Comparison of ENCODE assay signal across 1 cellular context in the genomic region with DNA sequence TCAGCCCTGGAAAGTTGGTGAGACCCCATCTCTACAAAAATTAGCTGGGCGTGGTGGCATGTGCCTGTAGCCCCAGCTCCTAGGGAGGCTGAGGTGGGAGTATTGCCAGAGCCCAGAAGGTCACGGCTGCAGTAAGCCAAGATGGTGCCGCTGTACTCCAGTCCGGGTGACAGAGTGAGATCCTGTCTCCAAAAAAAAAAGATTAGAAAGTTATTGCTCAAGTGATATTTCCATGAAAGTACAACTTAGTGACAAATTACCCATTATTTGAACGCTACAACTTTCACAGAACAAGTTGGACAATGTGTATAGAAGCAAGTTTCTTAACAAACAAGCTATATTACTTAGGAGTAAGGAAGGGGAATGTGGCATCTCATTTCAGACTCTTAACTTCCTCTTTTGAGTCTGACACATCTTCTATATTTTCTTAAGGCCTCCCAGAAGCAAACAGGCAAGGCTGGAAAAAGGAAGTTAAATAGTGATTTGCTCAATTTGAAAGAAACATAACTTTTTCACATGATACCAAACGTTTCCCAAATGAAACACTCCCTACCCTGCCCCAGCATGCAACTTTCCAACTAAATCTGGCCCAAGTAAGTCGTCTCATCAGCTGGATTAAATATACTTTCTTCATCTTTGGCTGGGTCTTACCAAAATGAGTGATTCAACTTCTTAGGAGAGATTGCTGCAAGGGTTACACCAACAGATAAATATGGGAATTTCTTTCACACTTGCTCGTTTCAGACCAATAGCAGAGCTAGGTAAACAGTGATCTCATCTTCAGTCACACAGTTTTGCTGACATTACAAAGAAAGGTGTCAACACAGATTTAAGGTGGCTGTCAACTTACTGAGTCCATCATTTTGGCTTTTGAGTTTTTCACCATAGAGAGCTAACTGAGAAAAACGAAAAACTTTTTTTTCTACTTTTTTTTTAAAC.
TF ChIP-seq lines count a peak whose summit lies in the region.

No MANE protein-coding gene starts in this region.

TF ChIP-seq in HEK293, 187 proteins besides CTCF, POLR2A, EP300 and RAD21 (continued from another document and continues in another):
- TF ChIP-seq ZNF121 (tag by site-specific recombination; IDR thresholded peaks at IDR 0.05) (no peak), ZNF555 (tag by site-specific recombination; conservative IDR thresholded peaks at IDR 0.05) (no peak), ZNF311 (tag by site-specific recombination; IDR thresholded peaks at IDR 0.05; ENCODE audit: borderline replicate concordance) (no peak), ZNF274 (IDR thresholded peaks at IDR 0.05; ENCODE audit: low read length) (no peak), ZNF274 (tag by site-specific recombination; IDR thresholded peaks at IDR 0.05; ENCODE audit: borderline replicate concordance) (no peak), KLF7 (tag by site-specific recombination; IDR thresholded peaks at IDR 0.05; ENCODE audit: borderline replicate concordance) (no peak), ZNF791 (tag by site-specific recombination; IDR thresholded peaks at IDR 0.05) (no peak), ZNF544 (tag by site-specific recombination; IDR thresholded peaks at IDR 0.05) (no peak), SP7 (tag by site-specific recombination; IDR thresholded peaks at IDR 0.05) (peak; percentile 55; the same call in 1 of the 2 replicates), KLF9 (tag by site-specific recombination; IDR thresholded peaks at IDR 0.05; ENCODE audit: low read depth) (no peak), WT1 (tag by site-specific recombination; IDR thresholded peaks at IDR 0.05) (no peak), ZNF610 (tag by site-specific recombination; IDR thresholded peaks at IDR 0.05; ENCODE audit: borderline replicate concordance) (no peak), ZNF664 (tag by site-specific recombination; IDR thresholded peaks at IDR 0.05) (no peak), ZNF529 (tag by site-specific recombination; IDR thresholded peaks at IDR 0.05; ENCODE audit: insufficient replicate concordance) (no peak), ZNF335 (tag by site-specific recombination; conservative IDR thresholded peaks at IDR 0.05) (peak; percentile 52), ZNF157 (tag by site-specific recombination; IDR thresholded peaks at IDR 0.05) (no peak), ZNF433 (tag by site-specific recombination; IDR thresholded peaks at IDR 0.05; ENCODE audit: low read depth) (no peak), GLI4 (tag by site-specific recombination; IDR thresholded peaks at IDR 0.05) (no peak), IKZF3 (tag by site-specific recombination; IDR thresholded peaks at IDR 0.05) (0 out of 2 replicates have a peak, but pooled peaks have one; percentile 31), YY2 (tag by site-specific recombination; IDR thresholded peaks at IDR 0.05) (no peak), ZNF366 (tag by site-specific recombination; conservative IDR thresholded peaks at IDR 0.05) (peak; percentile 52), ZNF670 (tag by site-specific recombination; IDR thresholded peaks at IDR 0.05; ENCODE audit: low read depth) (no peak)
- TF ChIP-seq, protein P1, sequence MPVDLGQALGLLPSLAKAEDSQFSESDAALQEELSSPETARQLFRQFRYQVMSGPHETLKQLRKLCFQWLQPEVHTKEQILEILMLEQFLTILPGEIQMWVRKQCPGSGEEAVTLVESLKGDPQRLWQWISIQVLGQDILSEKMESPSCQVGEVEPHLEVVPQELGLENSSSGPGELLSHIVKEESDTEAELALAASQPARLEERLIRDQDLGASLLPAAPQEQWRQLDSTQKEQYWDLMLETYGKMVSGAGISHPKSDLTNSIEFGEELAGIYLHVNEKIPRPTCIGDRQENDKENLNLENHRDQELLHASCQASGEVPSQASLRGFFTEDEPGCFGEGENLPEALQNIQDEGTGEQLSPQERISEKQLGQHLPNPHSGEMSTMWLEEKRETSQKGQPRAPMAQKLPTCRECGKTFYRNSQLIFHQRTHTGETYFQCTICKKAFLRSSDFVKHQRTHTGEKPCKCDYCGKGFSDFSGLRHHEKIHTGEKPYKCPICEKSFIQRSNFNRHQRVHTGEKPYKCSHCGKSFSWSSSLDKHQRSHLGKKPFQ (tag by site-specific recombination; IDR thresholded peaks at IDR 0.05): no peak
- TF ChIP-seq, protein P2, sequence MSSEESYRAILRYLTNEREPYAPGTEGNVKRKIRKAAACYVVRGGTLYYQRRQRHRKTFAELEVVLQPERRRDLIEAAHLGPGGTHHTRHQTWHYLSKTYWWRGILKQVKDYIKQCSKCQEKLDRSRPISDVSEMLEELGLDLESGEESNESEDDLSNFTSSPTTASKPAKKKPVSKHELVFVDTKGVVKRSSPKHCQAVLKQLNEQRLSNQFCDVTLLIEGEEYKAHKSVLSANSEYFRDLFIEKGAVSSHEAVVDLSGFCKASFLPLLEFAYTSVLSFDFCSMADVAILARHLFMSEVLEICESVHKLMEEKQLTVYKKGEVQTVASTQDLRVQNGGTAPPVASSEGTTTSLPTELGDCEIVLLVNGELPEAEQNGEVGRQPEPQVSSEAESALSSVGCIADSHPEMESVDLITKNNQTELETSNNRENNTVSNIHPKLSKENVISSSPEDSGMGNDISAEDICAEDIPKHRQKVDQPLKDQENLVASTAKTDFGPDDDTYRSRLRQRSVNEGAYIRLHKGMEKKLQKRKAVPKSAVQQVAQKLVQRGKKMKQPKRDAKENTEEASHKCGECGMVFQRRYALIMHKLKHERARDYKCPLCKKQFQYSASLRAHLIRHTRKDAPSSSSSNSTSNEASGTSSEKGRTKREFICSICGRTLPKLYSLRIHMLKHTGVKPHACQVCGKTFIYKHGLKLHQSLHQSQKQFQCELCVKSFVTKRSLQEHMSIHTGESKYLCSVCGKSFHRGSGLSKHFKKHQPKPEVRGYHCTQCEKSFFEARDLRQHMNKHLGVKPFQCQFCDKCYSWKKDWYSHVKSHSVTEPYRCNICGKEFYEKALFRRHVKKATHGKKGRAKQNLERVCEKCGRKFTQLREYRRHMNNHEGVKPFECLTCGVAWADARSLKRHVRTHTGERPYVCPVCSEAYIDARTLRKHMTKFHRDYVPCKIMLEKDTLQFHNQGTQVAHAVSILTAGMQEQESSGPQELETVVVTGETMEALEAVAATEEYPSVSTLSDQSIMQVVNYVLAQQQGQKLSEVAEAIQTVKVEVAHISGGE (tag by site-specific recombination; conservative IDR thresholded peaks at IDR 0.05; ENCODE audit: low read depth): no peak
- TF ChIP-seq, protein P3, sequence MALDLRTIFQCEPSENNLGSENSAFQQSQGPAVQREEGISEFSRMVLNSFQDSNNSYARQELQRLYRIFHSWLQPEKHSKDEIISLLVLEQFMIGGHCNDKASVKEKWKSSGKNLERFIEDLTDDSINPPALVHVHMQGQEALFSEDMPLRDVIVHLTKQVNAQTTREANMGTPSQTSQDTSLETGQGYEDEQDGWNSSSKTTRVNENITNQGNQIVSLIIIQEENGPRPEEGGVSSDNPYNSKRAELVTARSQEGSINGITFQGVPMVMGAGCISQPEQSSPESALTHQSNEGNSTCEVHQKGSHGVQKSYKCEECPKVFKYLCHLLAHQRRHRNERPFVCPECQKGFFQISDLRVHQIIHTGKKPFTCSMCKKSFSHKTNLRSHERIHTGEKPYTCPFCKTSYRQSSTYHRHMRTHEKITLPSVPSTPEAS (tag by site-specific recombination; IDR thresholded peaks at IDR 0.05): no peak
- TF ChIP-seq, protein P4, sequence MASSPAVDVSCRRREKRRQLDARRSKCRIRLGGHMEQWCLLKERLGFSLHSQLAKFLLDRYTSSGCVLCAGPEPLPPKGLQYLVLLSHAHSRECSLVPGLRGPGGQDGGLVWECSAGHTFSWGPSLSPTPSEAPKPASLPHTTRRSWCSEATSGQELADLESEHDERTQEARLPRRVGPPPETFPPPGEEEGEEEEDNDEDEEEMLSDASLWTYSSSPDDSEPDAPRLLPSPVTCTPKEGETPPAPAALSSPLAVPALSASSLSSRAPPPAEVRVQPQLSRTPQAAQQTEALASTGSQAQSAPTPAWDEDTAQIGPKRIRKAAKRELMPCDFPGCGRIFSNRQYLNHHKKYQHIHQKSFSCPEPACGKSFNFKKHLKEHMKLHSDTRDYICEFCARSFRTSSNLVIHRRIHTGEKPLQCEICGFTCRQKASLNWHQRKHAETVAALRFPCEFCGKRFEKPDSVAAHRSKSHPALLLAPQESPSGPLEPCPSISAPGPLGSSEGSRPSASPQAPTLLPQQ (tag by site-specific recombination; IDR thresholded peaks at IDR 0.05): no peak
- TF ChIP-seq, protein P5, sequence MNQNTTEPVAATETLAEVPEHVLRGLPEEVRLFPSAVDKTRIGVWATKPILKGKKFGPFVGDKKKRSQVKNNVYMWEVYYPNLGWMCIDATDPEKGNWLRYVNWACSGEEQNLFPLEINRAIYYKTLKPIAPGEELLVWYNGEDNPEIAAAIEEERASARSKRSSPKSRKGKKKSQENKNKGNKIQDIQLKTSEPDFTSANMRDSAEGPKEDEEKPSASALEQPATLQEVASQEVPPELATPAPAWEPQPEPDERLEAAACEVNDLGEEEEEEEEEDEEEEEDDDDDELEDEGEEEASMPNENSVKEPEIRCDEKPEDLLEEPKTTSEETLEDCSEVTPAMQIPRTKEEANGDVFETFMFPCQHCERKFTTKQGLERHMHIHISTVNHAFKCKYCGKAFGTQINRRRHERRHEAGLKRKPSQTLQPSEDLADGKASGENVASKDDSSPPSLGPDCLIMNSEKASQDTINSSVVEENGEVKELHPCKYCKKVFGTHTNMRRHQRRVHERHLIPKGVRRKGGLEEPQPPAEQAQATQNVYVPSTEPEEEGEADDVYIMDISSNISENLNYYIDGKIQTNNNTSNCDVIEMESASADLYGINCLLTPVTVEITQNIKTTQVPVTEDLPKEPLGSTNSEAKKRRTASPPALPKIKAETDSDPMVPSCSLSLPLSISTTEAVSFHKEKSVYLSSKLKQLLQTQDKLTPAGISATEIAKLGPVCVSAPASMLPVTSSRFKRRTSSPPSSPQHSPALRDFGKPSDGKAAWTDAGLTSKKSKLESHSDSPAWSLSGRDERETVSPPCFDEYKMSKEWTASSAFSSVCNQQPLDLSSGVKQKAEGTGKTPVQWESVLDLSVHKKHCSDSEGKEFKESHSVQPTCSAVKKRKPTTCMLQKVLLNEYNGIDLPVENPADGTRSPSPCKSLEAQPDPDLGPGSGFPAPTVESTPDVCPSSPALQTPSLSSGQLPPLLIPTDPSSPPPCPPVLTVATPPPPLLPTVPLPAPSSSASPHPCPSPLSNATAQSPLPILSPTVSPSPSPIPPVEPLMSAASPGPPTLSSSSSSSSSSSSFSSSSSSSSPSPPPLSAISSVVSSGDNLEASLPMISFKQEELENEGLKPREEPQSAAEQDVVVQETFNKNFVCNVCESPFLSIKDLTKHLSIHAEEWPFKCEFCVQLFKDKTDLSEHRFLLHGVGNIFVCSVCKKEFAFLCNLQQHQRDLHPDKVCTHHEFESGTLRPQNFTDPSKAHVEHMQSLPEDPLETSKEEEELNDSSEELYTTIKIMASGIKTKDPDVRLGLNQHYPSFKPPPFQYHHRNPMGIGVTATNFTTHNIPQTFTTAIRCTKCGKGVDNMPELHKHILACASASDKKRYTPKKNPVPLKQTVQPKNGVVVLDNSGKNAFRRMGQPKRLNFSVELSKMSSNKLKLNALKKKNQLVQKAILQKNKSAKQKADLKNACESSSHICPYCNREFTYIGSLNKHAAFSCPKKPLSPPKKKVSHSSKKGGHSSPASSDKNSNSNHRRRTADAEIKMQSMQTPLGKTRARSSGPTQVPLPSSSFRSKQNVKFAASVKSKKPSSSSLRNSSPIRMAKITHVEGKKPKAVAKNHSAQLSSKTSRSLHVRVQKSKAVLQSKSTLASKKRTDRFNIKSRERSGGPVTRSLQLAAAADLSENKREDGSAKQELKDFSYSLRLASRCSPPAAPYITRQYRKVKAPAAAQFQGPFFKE (tag by site-specific recombination; IDR thresholded peaks at IDR 0.05; ENCODE audit: borderline replicate concordance): no peak
- TF ChIP-seq, protein P6, sequence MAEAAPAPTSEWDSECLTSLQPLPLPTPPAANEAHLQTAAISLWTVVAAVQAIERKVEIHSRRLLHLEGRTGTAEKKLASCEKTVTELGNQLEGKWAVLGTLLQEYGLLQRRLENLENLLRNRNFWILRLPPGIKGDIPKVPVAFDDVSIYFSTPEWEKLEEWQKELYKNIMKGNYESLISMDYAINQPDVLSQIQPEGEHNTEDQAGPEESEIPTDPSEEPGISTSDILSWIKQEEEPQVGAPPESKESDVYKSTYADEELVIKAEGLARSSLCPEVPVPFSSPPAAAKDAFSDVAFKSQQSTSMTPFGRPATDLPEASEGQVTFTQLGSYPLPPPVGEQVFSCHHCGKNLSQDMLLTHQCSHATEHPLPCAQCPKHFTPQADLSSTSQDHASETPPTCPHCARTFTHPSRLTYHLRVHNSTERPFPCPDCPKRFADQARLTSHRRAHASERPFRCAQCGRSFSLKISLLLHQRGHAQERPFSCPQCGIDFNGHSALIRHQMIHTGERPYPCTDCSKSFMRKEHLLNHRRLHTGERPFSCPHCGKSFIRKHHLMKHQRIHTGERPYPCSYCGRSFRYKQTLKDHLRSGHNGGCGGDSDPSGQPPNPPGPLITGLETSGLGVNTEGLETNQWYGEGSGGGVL (tag by site-specific recombination; IDR thresholded peaks at IDR 0.05): no peak
- TF ChIP-seq, protein P7, sequence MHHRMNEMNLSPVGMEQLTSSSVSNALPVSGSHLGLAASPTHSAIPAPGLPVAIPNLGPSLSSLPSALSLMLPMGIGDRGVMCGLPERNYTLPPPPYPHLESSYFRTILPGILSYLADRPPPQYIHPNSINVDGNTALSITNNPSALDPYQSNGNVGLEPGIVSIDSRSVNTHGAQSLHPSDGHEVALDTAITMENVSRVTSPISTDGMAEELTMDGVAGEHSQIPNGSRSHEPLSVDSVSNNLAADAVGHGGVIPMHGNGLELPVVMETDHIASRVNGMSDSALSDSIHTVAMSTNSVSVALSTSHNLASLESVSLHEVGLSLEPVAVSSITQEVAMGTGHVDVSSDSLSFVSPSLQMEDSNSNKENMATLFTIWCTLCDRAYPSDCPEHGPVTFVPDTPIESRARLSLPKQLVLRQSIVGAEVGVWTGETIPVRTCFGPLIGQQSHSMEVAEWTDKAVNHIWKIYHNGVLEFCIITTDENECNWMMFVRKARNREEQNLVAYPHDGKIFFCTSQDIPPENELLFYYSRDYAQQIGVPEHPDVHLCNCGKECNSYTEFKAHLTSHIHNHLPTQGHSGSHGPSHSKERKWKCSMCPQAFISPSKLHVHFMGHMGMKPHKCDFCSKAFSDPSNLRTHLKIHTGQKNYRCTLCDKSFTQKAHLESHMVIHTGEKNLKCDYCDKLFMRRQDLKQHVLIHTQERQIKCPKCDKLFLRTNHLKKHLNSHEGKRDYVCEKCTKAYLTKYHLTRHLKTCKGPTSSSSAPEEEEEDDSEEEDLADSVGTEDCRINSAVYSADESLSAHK (tag by site-specific recombination; IDR thresholded peaks at IDR 0.05): no peak
- TF ChIP-seq, protein P8, sequence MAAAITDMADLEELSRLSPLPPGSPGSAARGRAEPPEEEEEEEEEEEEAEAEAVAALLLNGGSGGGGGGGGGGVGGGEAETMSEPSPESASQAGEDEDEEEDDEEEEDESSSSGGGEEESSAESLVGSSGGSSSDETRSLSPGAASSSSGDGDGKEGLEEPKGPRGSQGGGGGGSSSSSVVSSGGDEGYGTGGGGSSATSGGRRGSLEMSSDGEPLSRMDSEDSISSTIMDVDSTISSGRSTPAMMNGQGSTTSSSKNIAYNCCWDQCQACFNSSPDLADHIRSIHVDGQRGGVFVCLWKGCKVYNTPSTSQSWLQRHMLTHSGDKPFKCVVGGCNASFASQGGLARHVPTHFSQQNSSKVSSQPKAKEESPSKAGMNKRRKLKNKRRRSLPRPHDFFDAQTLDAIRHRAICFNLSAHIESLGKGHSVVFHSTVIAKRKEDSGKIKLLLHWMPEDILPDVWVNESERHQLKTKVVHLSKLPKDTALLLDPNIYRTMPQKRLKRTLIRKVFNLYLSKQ (tag by site-specific recombination; IDR thresholded peaks at IDR 0.05; ENCODE audit: borderline replicate concordance): no peak
